In genomic region chr4:17577660-17578481, GRCh38 we compare ENCODE assay signal across 8 cellular contexts. TPM values are rescaled to one million over a fixed set of nuclear protein-coding genes. Genes with fewer than 3 reads are reported as not detected.
DNase-seq lines count a peak whose midpoint lies in the region; ATAC-seq, FAIRE-seq and TF ChIP-seq lines count a peak whose summit lies in the region.

No MANE protein-coding gene starts in this region.

- peaks cover 17% of the 10 kb centered on the region for H3K36me3 ChIP-seq in right atrium auricular region
- peaks cover 2 to 39% of the 10 kb centered on the region in 2 donors for H3K36me3 ChIP-seq in psoas muscle (ENCODE audit: insufficient read depth in 1 of 2, low read depth in 1 of 2)

- H3K4me1 Mint-ChIP-seq in activated CD4-positive, alpha-beta T cell treated with anti-CD3 and anti-CD28 coated beads for 36 hours = peaks cover 29% of the 10 kb centered on the region
- peaks cover 24% of the 10 kb centered on the region for H3K4me1 Mint-ChIP-seq in activated naive CD8-positive, alpha-beta T cell treated with anti-CD3 and anti-CD28 coated beads, Interleukin-2, amount 50 U/mL, for 24 hours

- ATAC-seq in activated CD4-positive, alpha-beta T cell treated with anti-CD3 and anti-CD28 coated beads for 36 hours = peak; percentile 9
- ATAC-seq in HG02970 (IDR thresholded peaks at IDR 0.05; ENCODE audit: low FRiP score, unreplicated experiment) = peak; percentile 13
- ATAC-seq in activated naive CD8-positive, alpha-beta T cell treated with anti-CD3 and anti-CD28 coated beads, Interleukin-2, amount 50 U/mL, for 24 hours = peak; percentile 22
- ATAC-seq in psoas muscle = peak; percentile 24 to 59 (median 38)

- H3K4me3 ChIP-seq in right atrium auricular region = peak overlapping the region; percentile 74 to 81
- H3K4me3 ChIP-seq in psoas muscle = peak overlapping the region; percentile 78

- H3K27ac ChIP-seq in right atrium auricular region (peak overlapping the region; percentile 87 to 94), psoas muscle (peak overlapping the region; percentile 90)

- POLR2A ChIA-PET in activated CD4-positive, alpha-beta T cell treated with anti-CD3 and anti-CD28 coated beads for 36 hours (lab: Charles Lee) = interaction anchor here (0.7 to 1.5 kb wide), 3 partner anchors 29 to 42 kb away, joined by 4 to 8 read pairs (median 5); partner anchors contain the start of gene MED28

- no peaks in the 10 kb centered on the region for H3K9me3 ChIP-seq in right atrium auricular region
- no peaks in the 10 kb centered on the region for H3K9me3 ChIP-seq in psoas muscle

- H3K27me3 ChIP-seq in right atrium auricular region (no peaks in the 10 kb centered on the region), psoas muscle (ENCODE audit: insufficient read depth in 3 of 3, low read length in 2 of 3) (no peaks in the 10 kb centered on the region)

- 4 to 9% (median 6%) methylated on average over 31 to 34 of the region's 34 CpGs for WGBS in psoas muscle, 3 donors

- peaks cover 0 to 36% of the 10 kb centered on the region in 2 donors for H3K4me1 ChIP-seq in right atrium auricular region
- peaks cover 11% of the 10 kb centered on the region for H3K4me1 ChIP-seq in psoas muscle

- intact Hi-C loops in activated CD4-positive, alpha-beta T cell treated with anti-CD3 and anti-CD28 coated beads for 36 hours (cut with DNase I, micrococcal nuclease) = loop anchor here (1.0 to 2.0 kb wide), 8 partner anchors 29 to 1352 kb away; partner anchors contain the start of genes DCAF16 (in 2 of the 2), MED28 (in 2 of the 2), NCAPG (in 2 of the 2) and QDPR (in 2 of the 2)
- intact Hi-C loops in psoas muscle (cut with DNase I) = loop anchor here (5.0 to 10.0 kb wide), 4 partner anchors 34 to 444 kb away; partner anchors contain the start of genes LCORL (in 1 of the 2) and MED28 (in 1 of the 2)

- FAIRE-seq in RCC 7860 (lab: Jason Lieb, UNC) = no peak

- peak overlapping the region; percentile 92 for H3K27ac Mint-ChIP-seq in activated CD4-positive, alpha-beta T cell treated with anti-CD3 and anti-CD28 coated beads for 36 hours
- H3K27ac Mint-ChIP-seq in activated naive CD8-positive, alpha-beta T cell treated with anti-CD3 and anti-CD28 coated beads, Interleukin-2, amount 50 U/mL, for 24 hours = peak overlapping the region; percentile 92

- peaks cover 33% of the 10 kb centered on the region for H3K36me3 Mint-ChIP-seq in activated CD4-positive, alpha-beta T cell treated with anti-CD3 and anti-CD28 coated beads for 36 hours (ENCODE audit: low read depth)
- H3K36me3 Mint-ChIP-seq in activated naive CD8-positive, alpha-beta T cell treated with anti-CD3 and anti-CD28 coated beads, Interleukin-2, amount 50 U/mL, for 24 hours (ENCODE audit: low read depth) = peaks cover 36% of the 10 kb centered on the region

- DNase-seq in activated CD4-positive, alpha-beta T cell treated with anti-CD3 and anti-CD28 coated beads for 36 hours = peak; percentile 64
- DNase-seq in activated CD4-positive, alpha-beta T cell treated with anti-CD3 and anti-CD28 coated beads for 1 hour = no peak
- DNase-seq in RCC 7860 (ENCODE audit: low spot score) (peak; percentile 21), right atrium auricular region (ENCODE audit: low spot score) (peak; percentile 65), psoas muscle (peak; percentile 63 to 78), NCI-H2196 (lab: John Stamatoyannopoulos, UW; ENCODE audit: unreplicated experiment) (no peak)
- DNase-seq in activated naive CD8-positive, alpha-beta T cell treated with anti-CD3 and anti-CD28 coated beads, Interleukin-2, amount 50 U/mL, for 24 hours = peak; percentile 45

- CTCF ChIA-PET in activated CD4-positive, alpha-beta T cell treated with anti-CD3 and anti-CD28 coated beads for 36 hours (lab: Charles Lee) = interaction anchor here (0.6 to 2.2 kb wide), 5 partner anchors 29 to 232 kb away, joined by 3 to 12 read pairs (median 7); partner anchors contain the start of genes DCAF16, MED28 and NCAPG

- no peaks in the 10 kb centered on the region for H3K9me3 Mint-ChIP-seq in activated CD4-positive, alpha-beta T cell treated with anti-CD3 and anti-CD28 coated beads for 36 hours (ENCODE audit: low read depth)
- no peaks in the 10 kb centered on the region for H3K9me3 Mint-ChIP-seq in activated naive CD8-positive, alpha-beta T cell treated with anti-CD3 and anti-CD28 coated beads, Interleukin-2, amount 50 U/mL, for 24 hours

- peak overlapping the region; percentile 91 for H3K4me3 Mint-ChIP-seq in activated CD4-positive, alpha-beta T cell treated with anti-CD3 and anti-CD28 coated beads for 36 hours
- peak overlapping the region; percentile 94 for H3K4me3 Mint-ChIP-seq in activated naive CD8-positive, alpha-beta T cell treated with anti-CD3 and anti-CD28 coated beads, Interleukin-2, amount 50 U/mL, for 24 hours

- TF ChIP-seq CTCF in right atrium auricular region (IDR thresholded peaks at IDR 0.05) = no peak
- TF ChIP-seq CTCF in psoas muscle (IDR thresholded peaks at IDR 0.05) = no peak

- no peaks in the 10 kb centered on the region for H3K27me3 Mint-ChIP-seq in activated CD4-positive, alpha-beta T cell treated with anti-CD3 and anti-CD28 coated beads for 36 hours
- H3K27me3 Mint-ChIP-seq in activated naive CD8-positive, alpha-beta T cell treated with anti-CD3 and anti-CD28 coated beads, Interleukin-2, amount 50 U/mL, for 24 hours = no peaks in the 10 kb centered on the region

RNA-seq across cellular contexts. Expression of gene LAP3, which starts 0.9 kb away (rescaled TPM):
- 100 to 1,000 TPM; 126 to 128 TPM for total RNA-seq in activated CD4-positive, alpha-beta T cell treated with anti-CD3 and anti-CD28 coated beads for 36 hours
- total RNA-seq in right atrium auricular region (10 to 100 TPM; 35.5 to 67.2 TPM), psoas muscle (10 to 100 TPM; 52.0 to 81.3 (median 66.2) TPM)
- polyA plus RNA-seq in psoas muscle = 10 to 100 TPM; 44.6 to 82.4 (median 53.2) TPM

RNA-seq across cellular contexts. Expression of gene MED28, which starts 36.6 kb away (rescaled TPM):
- total RNA-seq in activated CD4-positive, alpha-beta T cell treated with anti-CD3 and anti-CD28 coated beads for 36 hours = 10 to 100 TPM; 43.0 to 58.0 TPM
- total RNA-seq in right atrium auricular region (1 to 10 TPM; 5.1 to 5.9 TPM), psoas muscle (10 to 100 TPM; 27.2 to 58.3 (median 44.0) TPM)
- polyA plus RNA-seq in psoas muscle = 10 to 100 TPM; 30.7 to 51.5 (median 33.0) TPM

Comparison
In these comparisons a context has a peak if more than half of its experiments do, and no peak if none do; other contexts are left out.
1. DNase-seq: peak in activated CD4-positive, alpha-beta T cell treated with anti-CD3 and anti-CD28 coated beads for 36 hours (single experiment), RCC 7860 (single experiment), activated naive CD8-positive, alpha-beta T cell treated with anti-CD3 and anti-CD28 coated beads, Interleukin-2, amount 50 U/mL, for 24 hours (single experiment), right atrium auricular region (single experiment) and psoas muscle (2 of 2); none in activated CD4-positive, alpha-beta T cell treated with anti-CD3 and anti-CD28 coated beads for 1 hour (single experiment) and NCI-H2196 (single experiment).
2. RNA of gene MED28, which starts 36.6 kb away (total RNA-seq): 43.0 to 58.0 TPM in activated CD4-positive, alpha-beta T cell treated with anti-CD3 and anti-CD28 coated beads for 36 hours and 27.2 to 58.3 TPM in psoas muscle; 5.1 to 5.9 TPM in right atrium auricular region; every median in the first group is over 4 times any median in the second.
3. Peak in every context shown above with its lines, with median percentiles within 50 percentile points of each other: ATAC-seq.